ENCODE assay signal across 11 cellular contexts in the genomic region with DNA sequence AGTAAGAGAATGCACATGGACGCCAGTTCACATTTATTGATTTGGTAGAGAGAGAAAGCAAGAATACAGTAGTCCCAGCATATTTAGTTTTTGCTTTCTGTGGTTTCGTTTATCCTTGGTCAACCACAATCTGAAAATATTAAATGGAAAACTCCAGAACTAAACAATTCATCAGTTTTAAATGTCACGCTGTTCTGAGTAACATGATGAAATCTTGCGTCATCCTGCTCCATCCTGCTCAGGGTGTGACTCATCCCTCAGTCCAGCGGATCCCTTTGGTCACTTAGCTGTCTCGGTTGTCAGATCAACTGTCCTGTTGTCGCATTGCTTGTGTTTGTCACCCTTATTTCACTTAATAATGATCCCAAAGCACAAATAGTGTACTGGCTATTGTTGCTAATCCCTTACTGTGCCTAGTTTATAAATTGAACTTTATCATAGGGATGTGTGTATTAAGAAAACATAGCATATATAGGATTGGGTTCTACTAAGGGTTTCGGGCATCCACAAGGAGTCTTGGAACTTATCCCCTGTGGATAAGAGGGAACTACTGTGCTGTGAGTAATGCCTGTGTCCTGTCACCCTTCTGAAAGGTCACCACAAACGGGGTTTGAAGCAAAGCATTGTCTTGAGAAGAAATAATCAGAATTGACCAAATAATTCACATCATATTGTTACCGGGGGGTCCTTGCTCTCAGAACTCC.
A peak's percentile ranks its signal among the peaks of the same experiment; 100 is the strongest.
DNase-seq lines count a peak whose midpoint lies in the region; ATAC-seq and TF ChIP-seq lines count a peak whose summit lies in the region.
"Had no signal": no experiment of that assay in that cellular context is flagged by ENCODE, and none has a peak within 500 bp of the region (broad histone marks: within the 10 kb centered on the region; RNA-seq: fewer than 3 reads in every experiment).

No MANE protein-coding gene starts in this region.

- H3K27ac ChIP-seq in right lobe of liver = no peak overlapping the region
- H3K27ac ChIP-seq: colonic mucosa, upper lobe of left lung had no signal

- no peak overlapping the region for H3K27ac Mint-ChIP-seq in stimulated activated naive B cell treated with anti-CD40 and anti-IgM and Interleukin-4, amounts not matched to agents 10 μg/mL and 1 μg/mL and 100 μg/mL, for 72 hours

- no peak for TF ChIP-seq POLR2A in right lobe of liver (IDR thresholded peaks at IDR 0.05)

- peaks cover 0 to 2% of the 10 kb centered on the region in 2 donors for H3K4me1 Mint-ChIP-seq in stimulated activated naive B cell treated with anti-CD40 and anti-IgM and Interleukin-4, amounts not matched to agents 10 μg/mL and 1 μg/mL and 100 μg/mL, for 72 hours

- 46% methylated on average over 10 of the region's 10 CpGs for WGBS in right lobe of liver (ENCODE audit: insufficient coverage, low coverage, low lambda C conversion rate, missing lambda C conversion rate)

- no peaks in the 10 kb centered on the region for H3K36me3 ChIP-seq in MG63
- H3K36me3 ChIP-seq in right lobe of liver = no peaks in the 10 kb centered on the region
- H3K36me3 ChIP-seq: colonic mucosa, upper lobe of left lung had no signal

- ATAC-seq in right lobe of liver (peak in 3 of 4 donors; percentile 73 to 86 (median 82)), GM18868 (IDR thresholded peaks at IDR 0.05; ENCODE audit: unreplicated experiment) (no peak)
- no peak for ATAC-seq in stimulated activated naive B cell treated with anti-CD40 and anti-IgM and Interleukin-4, amounts not matched to agents 10 μg/mL and 1 μg/mL and 100 μg/mL, for 72 hours (replicated peaks)

- in situ Hi-C loops in Caki2 (cut with HindIII; ENCODE audit: low pct_unique_long_range_greater_than_20kb, low sequenced_read_pairs) = no loop called here

- no peak for TF ChIP-seq CTCF in right lobe of liver (IDR thresholded peaks at IDR 0.05)

- H3K36me3 Mint-ChIP-seq in stimulated activated naive B cell treated with anti-CD40 and anti-IgM and Interleukin-4, amounts not matched to agents 10 μg/mL and 1 μg/mL and 100 μg/mL, for 72 hours = peaks cover 1 to 5% of the 10 kb centered on the region in 2 donors

- no peak overlapping the region for H3K4me3 ChIP-seq in MG63
- H3K4me3 ChIP-seq in right lobe of liver = no peak overlapping the region
- H3K4me3 ChIP-seq: colonic mucosa, upper lobe of left lung had no signal

- intact Hi-C loops in right lobe of liver (cut with DNase I) = no loop called here

- H3K4me1 ChIP-seq in right lobe of liver = peaks cover 0 to 10% (median 0%) of the 10 kb centered on the region in 4 donors
- H3K4me1 ChIP-seq: colonic mucosa, upper lobe of left lung had no signal

- no peak overlapping the region for H3K4me3 Mint-ChIP-seq in stimulated activated naive B cell treated with anti-CD40 and anti-IgM and Interleukin-4, amounts not matched to agents 10 μg/mL and 1 μg/mL and 100 μg/mL, for 72 hours

- H3K27me3 Mint-ChIP-seq in stimulated activated naive B cell treated with anti-CD40 and anti-IgM and Interleukin-4, amounts not matched to agents 10 μg/mL and 1 μg/mL and 100 μg/mL, for 72 hours = peaks cover 13 to 21% of the 10 kb centered on the region in 2 donors

- DNase-seq in Caki2 (ENCODE audit: low read depth) (peak; percentile 68), MG63 (peak; percentile 31), amniotic epithelial cell (ENCODE audit: low read depth) (peak; percentile 86), right lobe of liver (no peak), SHP77 treated with DMSO at 0.1 percent for 48 hours (lab: John Stamatoyannopoulos, UW) (no peak), GM19240 (ENCODE audit: insufficient read length, low spot score) (no peak)
- no peak for DNase-seq in stimulated activated naive B cell treated with anti-CD40 and anti-IgM and Interleukin-4, amounts not matched to agents 10 μg/mL and 1 μg/mL and 100 μg/mL, for 72 hours
- DNase-seq: colonic mucosa, NCI-H2081 had no signal

- H3K27me3 ChIP-seq in MG63 = no peaks in the 10 kb centered on the region
- H3K27me3 ChIP-seq in right lobe of liver = no peaks in the 10 kb centered on the region
- H3K27me3 ChIP-seq: colonic mucosa, upper lobe of left lung had no signal

- peaks cover 2 to 4% of the 10 kb centered on the region in 2 donors for H3K9me3 Mint-ChIP-seq in stimulated activated naive B cell treated with anti-CD40 and anti-IgM and Interleukin-4, amounts not matched to agents 10 μg/mL and 1 μg/mL and 100 μg/mL, for 72 hours

- H3K9me3 ChIP-seq in MG63 (no peaks in the 10 kb centered on the region), right lobe of liver (no peaks in the 10 kb centered on the region)
- H3K9me3 ChIP-seq: colonic mucosa, upper lobe of left lung had no signal

Comparison
In these comparisons a context has a peak if more than half of its experiments do, and no peak if none do; other contexts are left out.
1. DNase-seq: peak in Caki2 (single experiment), MG63 (single experiment) and amniotic epithelial cell (single experiment); none in right lobe of liver (0 of 3), SHP77 treated with DMSO at 0.1 percent for 48 hours (single experiment), stimulated activated naive B cell treated with anti-CD40 and anti-IgM and Interleukin-4, amounts not matched to agents 10 μg/mL and 1 μg/mL and 100 μg/mL, for 72 hours (single experiment) and GM19240 (single experiment).
2. ATAC-seq: peak in right lobe of liver (3 of 4); none in stimulated activated naive B cell treated with anti-CD40 and anti-IgM and Interleukin-4, amounts not matched to agents 10 μg/mL and 1 μg/mL and 100 μg/mL, for 72 hours (0 of 2) and GM18868 (single experiment).